16 cellular contexts compared by ENCODE assay signal in the genomic region with DNA sequence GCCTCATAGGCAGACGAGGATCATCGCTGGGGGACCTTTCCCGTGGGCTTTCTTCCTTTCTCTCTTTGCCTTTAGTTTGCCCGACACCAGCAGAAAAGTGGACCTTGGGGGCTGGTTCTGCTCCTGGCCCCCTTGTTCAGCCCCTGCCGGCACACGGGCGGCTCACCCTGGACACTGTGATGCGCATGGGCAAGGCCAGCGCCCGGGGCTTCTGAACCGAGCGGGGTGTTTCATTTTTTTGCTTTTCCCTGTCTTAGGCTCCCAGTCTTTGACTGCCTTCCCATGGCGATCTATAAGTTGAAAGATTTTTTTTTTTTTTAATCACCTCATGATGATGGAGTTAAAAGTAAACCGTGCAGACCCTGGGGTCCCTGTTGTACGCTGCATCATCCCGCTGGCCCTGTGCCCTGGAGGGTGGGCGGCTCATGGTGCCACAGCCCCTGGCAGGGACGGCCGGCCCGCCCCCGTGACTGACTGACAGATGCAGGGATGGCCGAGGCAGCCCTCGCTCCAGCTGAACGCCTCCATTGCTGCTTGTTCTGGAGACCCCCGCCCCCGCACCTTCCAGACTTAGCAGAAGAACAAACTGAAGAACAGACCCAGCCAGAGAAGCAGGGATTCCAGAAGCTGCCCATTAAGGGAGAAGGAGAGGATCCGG. TPM values are rescaled to one million over a fixed set of nuclear protein-coding genes. Genes with fewer than 3 reads are reported as not detected.
"Had no signal": no experiment of that assay in that cellular context is flagged by ENCODE, and none has a peak within 500 bp of the region (broad histone marks: within the 10 kb centered on the region; RNA-seq: fewer than 3 reads in every experiment).

No MANE protein-coding gene starts in this region.

- H3K79me2 ChIP-seq: hepatocyte had no signal

- H3K4me3 ChIP-seq: colonic mucosa, hepatocyte, psoas muscle, thyroid gland had no signal

- FAIRE-seq: small intestine, urothelium cell line had no signal

- H3K27me3 ChIP-seq: colonic mucosa, esophagus squamous epithelium, hepatocyte, thyroid gland had no signal

- H2AFZ ChIP-seq: hepatocyte had no signal

- H3K4me2 ChIP-seq: hepatocyte had no signal

- H3K9me3 ChIP-seq: colonic mucosa, esophagus squamous epithelium, psoas muscle, thyroid gland had no signal

- H3K27ac ChIP-seq: colonic mucosa, esophagus squamous epithelium, hepatocyte, psoas muscle, thyroid gland had no signal

- ATAC-seq: naive thymus-derived CD8-positive, alpha-beta T cell; psoas muscle had no signal

- H3K4me1 ChIP-seq: colonic mucosa, psoas muscle had no signal

- DNase-seq: colonic mucosa; dermis blood vessel endothelial cell; esophagus squamous epithelium; foreskin fibroblast; head of caudate nucleus; naive thymus-derived CD8-positive, alpha-beta T cell; psoas muscle; retina; small intestine; stimulated activated CD4-positive, alpha-beta T cell treated with anti-CD3 and anti-CD28 coated beads, Interleukin-12 subunit alpha, Interleukin-12 subunit beta, amount 100 ng/mL, for 4 hours; stimulated activated naive CD4-positive, alpha-beta T cell treated with Interleukin-2 at 50 U/mL for 16 hours; thyroid gland had no signal

RNA-seq across cellular contexts. Expression of gene CILP2, which starts 32.3 kb away (rescaled TPM):
- total RNA-seq: kidney epithelial cell, lung microvascular endothelial cell, psoas muscle had no signal
